ENCODE assay signal across 8 cellular contexts in the genomic region with DNA sequence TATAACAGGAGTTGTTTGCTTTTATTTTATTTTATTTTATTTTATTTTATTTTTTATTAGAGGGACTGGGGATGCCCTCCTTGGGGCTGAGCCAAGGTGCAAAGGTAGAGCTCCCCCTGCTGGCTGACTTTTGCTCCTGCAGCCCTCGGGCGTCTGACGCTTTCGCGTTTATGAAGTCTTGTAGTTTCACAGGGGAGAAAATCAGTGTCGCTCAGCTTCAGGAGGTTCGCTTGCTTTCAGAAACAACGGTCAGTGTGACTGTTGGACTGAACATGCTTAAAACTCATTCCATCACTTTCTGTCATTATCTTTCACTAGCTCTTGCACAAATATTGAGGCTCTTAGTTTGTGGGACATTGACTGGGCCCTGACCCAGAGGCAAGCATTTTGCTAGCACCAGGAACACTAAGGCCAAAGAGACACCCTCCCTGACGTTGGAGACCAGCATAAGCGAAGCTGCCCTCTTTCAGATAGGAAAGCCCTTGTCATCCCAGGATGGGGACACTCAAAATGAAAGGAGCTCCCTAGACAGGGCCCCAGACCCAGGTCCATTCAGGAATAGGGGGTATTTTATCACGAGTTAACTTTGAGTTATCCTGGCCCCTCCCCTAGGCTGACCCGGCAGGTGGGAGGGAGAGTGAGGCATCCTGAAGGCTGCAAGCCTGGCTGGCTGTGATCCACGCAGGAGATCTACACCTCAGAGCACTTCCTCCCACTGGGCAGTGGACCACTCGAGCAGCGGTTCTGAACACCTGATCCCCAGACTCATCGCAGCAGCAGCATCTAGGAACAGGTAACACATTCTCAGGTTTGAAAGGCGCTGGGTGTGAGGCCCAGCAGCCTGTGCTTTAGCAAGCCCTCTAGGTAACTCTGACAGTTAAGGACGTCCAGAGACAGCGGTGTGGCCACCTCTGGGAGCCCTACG. TPM values are rescaled to one million over a fixed set of nuclear protein-coding genes. Genes with fewer than 3 reads are reported as not detected.
DNase-seq lines count a peak whose midpoint lies in the region; ATAC-seq and TF ChIP-seq lines count a peak whose summit lies in the region.

No MANE protein-coding gene starts in this region.

- no peak overlapping the region for H3K4me3 ChIP-seq in AG10803 (ENCODE audit: low read length)
- no peak overlapping the region for H3K4me3 ChIP-seq in skeletal muscle tissue (ENCODE audit: low read length in 3 of 3)

- peak; percentile 38 for DNase-seq in AG10803 (ENCODE audit: low read depth)
- DNase-seq in LHCN-M2 (ENCODE audit: low read depth) = peak; percentile 49
- peak; percentile 53 to 78 (median 62) for DNase-seq in T-helper 17 cell
- DNase-seq in amniotic epithelial cell (ENCODE audit: low read depth) = peak; percentile 32
- peak; percentile 54 for DNase-seq in hepatic stellate cell (ENCODE audit: low spot score)

- H3K27ac Mint-ChIP-seq in T-helper 17 cell = no peak overlapping the region

- H3K36me3 Mint-ChIP-seq in T-helper 17 cell (ENCODE audit: low read depth) = peaks cover 2% of the 10 kb centered on the region

- H3K27me3 ChIP-seq in skeletal muscle tissue (ENCODE audit: control insufficient read depth in 3 of 3, insufficient read depth in 3 of 3, low read length in 3 of 3) = no peaks in the 10 kb centered on the region

- peaks cover 4 to 10% (median 7%) of the 10 kb centered on the region in 3 donors for H3K4me1 ChIP-seq in skeletal muscle tissue (ENCODE audit: control insufficient read depth in 3 of 3, insufficient read depth in 3 of 3, low read length in 3 of 3)

- no peak overlapping the region for H3K4me3 Mint-ChIP-seq in T-helper 17 cell

- H3K27me3 Mint-ChIP-seq in T-helper 17 cell = peaks cover 25% of the 10 kb centered on the region

- peak overlapping the region; percentile 20 to 68 (median 59) for H3K9ac ChIP-seq in skeletal muscle tissue (ENCODE audit: low read depth in 1 of 3, low read length in 3 of 3)

- peak; percentile 61 for ATAC-seq in GM18520 (IDR thresholded peaks at IDR 0.05; ENCODE audit: unreplicated experiment)
- peak; percentile 92 for ATAC-seq in T-helper 17 cell
- ATAC-seq in HG02763 (IDR thresholded peaks at IDR 0.05; ENCODE audit: unreplicated experiment) = no peak

- peak; percentile 90 for TF ChIP-seq CTCF in AG10803 (conservative IDR thresholded peaks at IDR 0.05; ENCODE audit: low read length)

- H3K36me3 ChIP-seq in skeletal muscle tissue (ENCODE audit: control insufficient read depth in 3 of 3, insufficient read depth in 3 of 3, low read length in 3 of 3) = no peaks in the 10 kb centered on the region

- no peak overlapping the region for H3K27ac ChIP-seq in skeletal muscle tissue (ENCODE audit: low read depth, low read length)

- no peaks in the 10 kb centered on the region for H3K9me3 ChIP-seq in T-helper 17 cell (ENCODE audit: control insufficient read depth, low read length, poor library complexity, severe bottlenecking)
- no peaks in the 10 kb centered on the region for H3K9me3 ChIP-seq in skeletal muscle tissue (ENCODE audit: control insufficient read depth in 3 of 3, low read length in 3 of 3)

- H3K4me1 Mint-ChIP-seq in T-helper 17 cell = peaks cover 8% of the 10 kb centered on the region

RNA-seq across cellular contexts. Expression of a gene that starts 34.4 kb away (rescaled TPM):
- total RNA-seq in LHCN-M2 (2014; rRNA removed) (0.17 and 0.26 TPM in 2 replicates), T-helper 17 cell (10 to 100 TPM in 1 of 2 donors, 1 to 10 TPM in 1; 2.5 to 31.0 TPM), skeletal muscle tissue (11.5 TPM)
- 0.46 TPM for polyA plus RNA-seq in LHCN-M2 (2012)

RNA-seq across cellular contexts. Expression of a gene that starts 35.8 kb away (rescaled TPM):
- total RNA-seq in LHCN-M2 (2014; rRNA removed) (13.3 and 16.1 TPM in 2 replicates), T-helper 17 cell (10 to 100 TPM; 33.2 to 34.8 TPM), skeletal muscle tissue (36.0 TPM)
- 5.4 TPM for polyA plus RNA-seq in LHCN-M2 (2012)
